8 cellular contexts compared by ENCODE assay signal in the genomic region with DNA sequence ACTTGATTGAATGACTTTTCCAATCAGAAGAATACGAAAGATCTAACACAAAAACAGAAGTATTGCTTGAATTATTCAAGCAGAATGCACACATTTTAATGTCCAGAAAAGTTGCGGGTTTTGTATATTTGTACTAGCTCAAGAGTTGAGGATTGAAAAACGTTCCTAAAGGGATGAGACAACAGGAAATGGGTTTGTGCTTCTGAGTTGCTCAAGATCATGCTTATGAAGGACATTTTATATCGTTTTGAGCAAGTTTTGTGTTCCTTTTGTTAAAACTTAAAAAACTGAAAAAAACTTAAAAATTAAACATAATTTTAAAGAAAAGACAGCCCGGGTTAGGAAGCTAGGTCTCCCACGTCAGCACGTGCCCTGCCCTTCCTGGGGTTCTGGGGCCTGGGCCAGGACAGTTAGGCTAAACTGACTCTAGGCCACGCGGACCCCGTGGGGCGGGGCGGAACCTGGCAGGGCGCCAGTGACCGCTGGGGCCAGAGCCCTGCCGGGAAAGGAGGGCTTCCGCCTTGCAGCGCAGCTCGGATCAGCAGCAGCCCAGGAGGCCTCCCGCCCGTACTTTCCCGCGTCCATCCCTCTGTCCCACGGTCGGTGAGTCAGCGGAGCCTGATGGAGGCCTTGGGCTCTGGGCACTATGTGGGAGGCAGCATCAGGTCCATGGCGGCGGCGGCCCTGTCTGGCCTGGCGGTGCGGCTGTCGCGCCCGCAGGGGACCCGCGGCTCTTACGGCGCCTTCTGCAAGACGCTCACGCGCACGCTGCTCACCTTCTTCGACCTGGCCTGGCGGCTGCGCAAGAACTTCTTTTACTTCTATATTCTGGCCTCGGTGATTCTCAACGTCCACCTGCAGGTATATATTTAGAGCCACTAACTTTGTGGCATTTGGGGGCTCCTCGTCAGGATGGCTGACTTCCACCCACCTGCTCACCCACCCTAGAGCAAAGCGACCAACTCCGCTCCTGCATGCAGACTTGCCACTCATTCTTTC. TPM values are rescaled to one million over a fixed set of nuclear protein-coding genes. Genes with fewer than 3 reads are reported as not detected.
A peak's percentile ranks its signal among the peaks of the same experiment; 100 is the strongest.
DNase-seq lines count a peak whose midpoint lies in the region; ATAC-seq, FAIRE-seq and TF ChIP-seq lines count a peak whose summit lies in the region.

SMIM10 (plus strand) TSS at position 517 of the 999 bp plus-strand sequence; CDS start at position 622, 105 bp downstream.

- FAIRE-seq in GM18507 (lab: Jason Lieb, UNC), result peak; percentile 50

- H3K4me3 Mint-ChIP-seq in activated B cell treated with CpG ODN at 0.5 μM for 24 hours, result peak within 1 kb of the TSS; percentile 83

- no peak for TF ChIP-seq CTCF in activated B cell treated with CpG ODN at 0.5 μM for 24 hours (IDR thresholded peaks at IDR 0.05)
- no peak for TF ChIP-seq CTCF in lung (IDR thresholded peaks at IDR 0.05; ENCODE audit: control extremely low read depth, extremely low read depth)

- H3K27ac ChIP-seq in ectodermal cell (ENCODE audit: insufficient read depth, low read depth, low read length, poor library complexity, severe bottlenecking) (no peak within 1 kb of the TSS), lung (ENCODE audit: low read depth in 1 of 2, low read length in 1 of 2) (peak within 1 kb of the TSS; percentile 1 to 10)

- 12 to 14% methylated on average over 45 to 47 of the region's 49 CpGs for WGBS in ectodermal cell, 2 experiments
- whole genome bisulfite sequencing in lung, 2 donors, result 5 to 30% methylated on average over 42 to 49 of the region's 49 CpGs

- ATAC-seq in HG03565 (IDR thresholded peaks at IDR 0.05; ENCODE audit: unreplicated experiment) (peak; percentile 46), activated B cell treated with CpG ODN at 0.5 μM for 24 hours (ENCODE audit: low read depth) (peak; percentile 65), lung (ENCODE audit: insufficient read depth, low FRiP score) (peak; percentile 89), HG03196 (IDR thresholded peaks at IDR 0.05; ENCODE audit: unreplicated experiment) (no peak)

- H3K27me3 ChIP-seq in ectodermal cell (ENCODE audit: control insufficient read depth, insufficient read depth, low read length, poor library complexity, severe bottlenecking), result peaks cover 21% of the 10 kb centered on the region
- H3K27me3 ChIP-seq in lung (ENCODE audit: control insufficient read depth, insufficient read depth), result no peaks in the 10 kb centered on the region

- peak within 1 kb of the TSS; percentile 79 for H3K27ac Mint-ChIP-seq in activated B cell treated with CpG ODN at 0.5 μM for 24 hours

- intact Hi-C loops in activated B cell treated with CpG ODN at 0.5 μM for 24 hours (cut with micrococcal nuclease), result loop anchor here (10.0 kb wide), 1 partner anchor 506 kb away; no protein-coding TSS in a partner anchor

- H3K9me3 ChIP-seq in ectodermal cell (ENCODE audit: control insufficient read depth, low read length) (no peaks in the 10 kb centered on the region), lung (ENCODE audit: control insufficient read depth in 2 of 2, insufficient read depth in 1 of 2, low read length in 1 of 2) (peaks cover 0 to 6% of the 10 kb centered on the region in 2 donors)

- peaks cover 15% of the 10 kb centered on the region for H3K4me1 Mint-ChIP-seq in activated B cell treated with CpG ODN at 0.5 μM for 24 hours

- POLR2A ChIA-PET in activated B cell treated with CpG ODN at 0.5 μM for 24 hours (lab: Charles Lee), result no interaction called here

- no peaks in the 10 kb centered on the region for H3K36me3 Mint-ChIP-seq in activated B cell treated with CpG ODN at 0.5 μM for 24 hours (ENCODE audit: low read depth)

- H3K4me3 ChIP-seq in ectodermal cell (ENCODE audit: insufficient read depth, low read depth, low read length) (peak within 1 kb of the TSS; percentile 31), lung (peak within 1 kb of the TSS; percentile 38)

- H3K36me3 ChIP-seq in ectodermal cell (ENCODE audit: control insufficient read depth, insufficient read depth, low read length) (no peaks in the 10 kb centered on the region), lung (ENCODE audit: control insufficient read depth in 2 of 2, insufficient read depth in 2 of 2, low read length in 2 of 2) (no peaks in the 10 kb centered on the region)

- no peaks in the 10 kb centered on the region for H3K9me3 Mint-ChIP-seq in activated B cell treated with CpG ODN at 0.5 μM for 24 hours

- CTCF ChIA-PET in activated B cell treated with CpG ODN at 0.5 μM for 24 hours (lab: Charles Lee), result interaction anchor here (0.8 to 1.4 kb wide), 2 partner anchors 10 to 95 kb away, joined by 3 to 4 read pairs; no protein-coding TSS in a partner anchor

- peaks cover 13% of the 10 kb centered on the region for H3K27me3 Mint-ChIP-seq in activated B cell treated with CpG ODN at 0.5 μM for 24 hours

- DNase-seq in GM18507 (ENCODE audit: extremely low spot score, insufficient read length, low read depth) (no peak), activated B cell treated with CpG ODN at 0.5 μM for 24 hours (peak; percentile 26), lung (ENCODE audit: low spot score) (peak; percentile 68), cerebellar cortex (ENCODE audit: low spot score) (no peak)
- peak; percentile 1 for DNase-seq in stimulated activated CD8-positive, alpha-beta memory T cell treated with anti-CD3 and anti-CD28 coated beads, Interleukin-12 subunit alpha, Interleukin-12 subunit beta, amount 100 ng/mL, for 4 hours (ENCODE audit: low read depth)

- H3K4me1 ChIP-seq in ectodermal cell (ENCODE audit: control insufficient read depth, insufficient read depth, low read length) (no peaks in the 10 kb centered on the region), lung (ENCODE audit: control insufficient read depth in 2 of 2, insufficient read depth in 2 of 2, low read length in 2 of 2) (no peaks in the 10 kb centered on the region)

RNA-seq across cellular contexts. Expression of gene SMIM10, which starts in this region (rescaled TPM):
- 1.3 and 1.4 TPM in 2 replicates for total RNA-seq in activated B cell treated with CpG ODN at 0.5 μM for 24 hours
- polyA plus RNA-seq in ectodermal cell (2013, experiment 1 of 4), result 0.35 TPM
- 0.16 TPM for polyA plus RNA-seq in ectodermal cell (2013, experiment 2 of 4)
- 0.53 TPM for polyA plus RNA-seq in ectodermal cell (2013, experiment 3 of 4)
- 0.65 TPM for polyA plus RNA-seq in ectodermal cell (2013, experiment 4 of 4)
- total RNA-seq in lung, result 1 to 10 TPM; 4.0 to 5.7 TPM
- 1 to 10 TPM; 5.7 to 6.6 TPM for polyA plus RNA-seq in lung

Comparison
In these comparisons a context has a peak if more than half of its experiments do, and no peak if none do; other contexts are left out.
1. DNase-seq: peak in activated B cell treated with CpG ODN at 0.5 μM for 24 hours (single experiment), lung (single experiment) and stimulated activated CD8-positive, alpha-beta memory T cell treated with anti-CD3 and anti-CD28 coated beads, Interleukin-12 subunit alpha, Interleukin-12 subunit beta, amount 100 ng/mL, for 4 hours (single experiment); none in GM18507 (single experiment) and cerebellar cortex (single experiment).